7 cellular contexts compared by ENCODE assay signal in the genomic region with DNA sequence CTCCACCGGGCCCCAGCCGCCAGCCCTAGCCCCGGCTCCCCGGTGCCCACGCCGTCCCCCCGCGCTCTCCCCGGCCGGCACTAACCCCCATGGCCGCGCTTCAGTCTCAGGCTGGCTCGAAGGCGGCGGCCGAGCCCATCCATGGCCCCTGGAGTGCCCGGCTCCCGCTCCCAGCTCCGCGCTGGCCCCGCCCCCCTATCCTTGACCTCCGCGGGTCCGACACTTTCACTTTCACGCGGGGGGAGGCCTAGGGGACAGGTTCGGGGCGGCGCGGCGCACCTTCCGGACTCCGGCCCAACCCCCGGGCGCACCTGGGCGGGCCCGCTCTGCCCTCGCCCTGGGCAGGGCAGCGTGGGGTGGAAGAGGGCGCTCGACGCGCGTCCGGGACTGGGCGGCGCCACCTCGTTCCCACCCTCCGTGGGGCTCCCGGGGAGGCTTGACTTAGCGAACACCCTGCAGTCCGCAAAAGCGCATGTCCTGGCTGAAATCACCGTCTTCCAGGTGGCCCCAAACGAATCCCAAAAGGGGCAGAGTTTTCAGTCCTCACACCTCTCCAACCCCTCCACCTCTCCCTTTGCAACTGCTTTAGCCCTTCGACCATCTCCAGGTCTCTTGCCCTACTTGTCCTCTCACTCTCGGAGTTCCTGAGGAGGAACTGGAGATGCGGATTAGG. TPM values are rescaled to one million over a fixed set of nuclear protein-coding genes. Genes with fewer than 3 reads are reported as not detected.
DNase-seq lines count a peak whose midpoint lies in the region; ATAC-seq and TF ChIP-seq lines count a peak whose summit lies in the region.

No MANE protein-coding gene starts in this region.

- DNase-seq in NCI-H510A treated with DMSO at 0.1 percent for 48 hours (lab: John Stamatoyannopoulos, UW): peak; percentile 17
- DNase-seq in activated T-helper 2 cell treated with anti-CD3 and anti-CD28 coated beads, Interferon-gamma antibody, Interleukin-2, Interleukin-4, amounts not matched to agents 10 μg/mL and 5 μg/mL and 100 μg/mL, durations not matched to agents 14 hours and 24 hours and 36 hours (ENCODE audit: low spot score): peak; percentile 56
- DNase-seq in cardiac muscle cell (ENCODE audit: low read depth in 1 of 2, low spot score in 1 of 2): no peak
- no peak for DNase-seq in NCI-H1092 (lab: John Stamatoyannopoulos, UW)

- H3K9ac ChIP-seq in skeletal muscle tissue (ENCODE audit: low read depth in 1 of 3, low read length in 3 of 3): peak overlapping the region in 2 of 3 donors; percentile 25 to 43

- peaks cover 8% of the 10 kb centered on the region for H3K36me3 Mint-ChIP-seq in activated T-helper 2 cell treated with anti-CD3 and anti-CD28 coated beads, Interferon-gamma antibody, Interleukin-2, Interleukin-4, amounts not matched to agents 10 μg/mL and 5 μg/mL and 100 μg/mL, durations not matched to agents 14 hours and 24 hours and 36 hours (ENCODE audit: low read depth)

- no peaks in the 10 kb centered on the region for H3K27me3 Mint-ChIP-seq in activated T-helper 2 cell treated with anti-CD3 and anti-CD28 coated beads, Interferon-gamma antibody, Interleukin-2, Interleukin-4, amounts not matched to agents 10 μg/mL and 5 μg/mL and 100 μg/mL, durations not matched to agents 14 hours and 24 hours and 36 hours (ENCODE audit: low read depth)

- peak overlapping the region; percentile 30 for H3K4me3 ChIP-seq in cardiac muscle cell
- peak overlapping the region; percentile 57 to 70 (median 66) for H3K4me3 ChIP-seq in skeletal muscle tissue (ENCODE audit: low read length in 3 of 3)

- H3K4me1 ChIP-seq in cardiac muscle cell (ENCODE audit: low read depth): no peaks in the 10 kb centered on the region
- peaks cover 3 to 16% (median 4%) of the 10 kb centered on the region in 3 donors for H3K4me1 ChIP-seq in skeletal muscle tissue (ENCODE audit: control insufficient read depth in 3 of 3, insufficient read depth in 3 of 3, low read length in 3 of 3)

- H3K36me3 ChIP-seq in cardiac muscle cell: no peaks in the 10 kb centered on the region
- no peaks in the 10 kb centered on the region for H3K36me3 ChIP-seq in skeletal muscle tissue (ENCODE audit: control insufficient read depth in 3 of 3, insufficient read depth in 3 of 3, low read length in 3 of 3)

- H3K27ac ChIP-seq in cardiac muscle cell (no peak overlapping the region), skeletal muscle tissue (ENCODE audit: low read depth, low read length) (peak overlapping the region; percentile 51)

- H3K9me3 ChIP-seq in cardiac muscle cell (ENCODE audit: low read depth) (no peaks in the 10 kb centered on the region), skeletal muscle tissue (ENCODE audit: control insufficient read depth in 3 of 3, low read length in 3 of 3) (no peaks in the 10 kb centered on the region)

- H3K4me3 Mint-ChIP-seq in activated T-helper 2 cell treated with anti-CD3 and anti-CD28 coated beads, Interferon-gamma antibody, Interleukin-2, Interleukin-4, amounts not matched to agents 10 μg/mL and 5 μg/mL and 100 μg/mL, durations not matched to agents 14 hours and 24 hours and 36 hours (ENCODE audit: low read depth): peak overlapping the region; percentile 98

- H3K9me3 Mint-ChIP-seq in activated T-helper 2 cell treated with anti-CD3 and anti-CD28 coated beads, Interferon-gamma antibody, Interleukin-2, Interleukin-4, amounts not matched to agents 10 μg/mL and 5 μg/mL and 100 μg/mL, durations not matched to agents 14 hours and 24 hours and 36 hours: no peaks in the 10 kb centered on the region

- peak overlapping the region; percentile 72 for H3K27ac Mint-ChIP-seq in activated T-helper 2 cell treated with anti-CD3 and anti-CD28 coated beads, Interferon-gamma antibody, Interleukin-2, Interleukin-4, amounts not matched to agents 10 μg/mL and 5 μg/mL and 100 μg/mL, durations not matched to agents 14 hours and 24 hours and 36 hours

- peaks cover 65% of the 10 kb centered on the region for H3K4me1 Mint-ChIP-seq in activated T-helper 2 cell treated with anti-CD3 and anti-CD28 coated beads, Interferon-gamma antibody, Interleukin-2, Interleukin-4, amounts not matched to agents 10 μg/mL and 5 μg/mL and 100 μg/mL, durations not matched to agents 14 hours and 24 hours and 36 hours (ENCODE audit: low read depth)

- intact Hi-C loops in activated T-helper 2 cell treated with anti-CD3 and anti-CD28 coated beads, Interferon-gamma antibody, Interleukin-2, Interleukin-4, amounts not matched to agents 10 μg/mL and 5 μg/mL and 100 μg/mL, durations not matched to agents 14 hours and 24 hours and 36 hours (cut with micrococcal nuclease): loop anchor here (1.0 to 5.0 kb wide), 4 partner anchors 11 to 553 kb away; a partner anchor contains a TSS

- H3K27me3 ChIP-seq in cardiac muscle cell (peaks cover 70% of the 10 kb centered on the region), skeletal muscle tissue (ENCODE audit: control insufficient read depth in 3 of 3, insufficient read depth in 3 of 3, low read length in 3 of 3) (peaks cover 15 to 34% (median 20%) of the 10 kb centered on the region in 3 donors)

- peak; percentile 5 for TF ChIP-seq CTCF in cardiac muscle cell (IDR thresholded peaks at IDR 0.05; ENCODE audit: low read depth, low read length)

- ATAC-seq in GM18511 (IDR thresholded peaks at IDR 0.05; ENCODE audit: unreplicated experiment): peak; percentile 73
- ATAC-seq in HG02642 (IDR thresholded peaks at IDR 0.05; ENCODE audit: poor library complexity, unreplicated experiment): peak; percentile 80

RNA-seq across cellular contexts. Expression of a gene that starts 3.9 kb away (rescaled TPM):
- total RNA-seq in activated T-helper 2 cell treated with anti-CD3 and anti-CD28 coated beads, Interferon-gamma antibody, Interleukin-2, Interleukin-4, amounts not matched to agents 10 μg/mL and 5 μg/mL and 100 μg/mL, durations not matched to agents 14 hours and 24 hours and 36 hours: 139 and 143 TPM in 2 replicates
- 0.25 and 1.1 TPM in 2 replicates for total RNA-seq in cardiac muscle cell
- polyA plus RNA-seq in cardiac muscle cell: 0.37 and 2.3 TPM in 2 replicates
- total RNA-seq in skeletal muscle tissue: 3.7 TPM

RNA-seq across cellular contexts. Expression of a gene that starts 23.2 kb away (rescaled TPM):
- 1.3 and 1.8 TPM in 2 replicates for total RNA-seq in activated T-helper 2 cell treated with anti-CD3 and anti-CD28 coated beads, Interferon-gamma antibody, Interleukin-2, Interleukin-4, amounts not matched to agents 10 μg/mL and 5 μg/mL and 100 μg/mL, durations not matched to agents 14 hours and 24 hours and 36 hours
- total RNA-seq in cardiac muscle cell (not detected in 2 replicates), skeletal muscle tissue (1.0 TPM)
- 0.21 and 0.50 TPM in 2 replicates for polyA plus RNA-seq in cardiac muscle cell

Comparison
In these comparisons a context has a peak if more than half of its experiments do, and no peak if none do; other contexts are left out.
1. DNase-seq: peak in NCI-H510A treated with DMSO at 0.1 percent for 48 hours (single experiment) and activated T-helper 2 cell treated with anti-CD3 and anti-CD28 coated beads, Interferon-gamma antibody, Interleukin-2, Interleukin-4, amounts not matched to agents 10 μg/mL and 5 μg/mL and 100 μg/mL, durations not matched to agents 14 hours and 24 hours and 36 hours (single experiment); none in cardiac muscle cell (0 of 2) and NCI-H1092 (single experiment).
2. RNA of a gene that starts 3.9 kb away (total RNA-seq): 139 to 143 TPM in activated T-helper 2 cell treated with anti-CD3 and anti-CD28 coated beads, Interferon-gamma antibody, Interleukin-2, Interleukin-4, amounts not matched to agents 10 μg/mL and 5 μg/mL and 100 μg/mL, durations not matched to agents 14 hours and 24 hours and 36 hours; 3.7 TPM in skeletal muscle tissue (single experiment) and 0.25 to 1.1 TPM in cardiac muscle cell; every median in the first group is over 10 times any median in the second.